Comparison of ENCODE assay signal across 13 cellular contexts in genomic region chr1:181077576-181078242, GRCh38. TPM values are rescaled to one million over a fixed set of nuclear protein-coding genes. Genes with fewer than 3 reads are reported as not detected.
DNase-seq lines count a peak whose midpoint lies in the region; ATAC-seq and TF ChIP-seq lines count a peak whose summit lies in the region.
"Had no signal": no experiment of that assay in that cellular context is flagged by ENCODE, and none has a peak within 500 bp of the region (broad histone marks: within the 10 kb centered on the region; RNA-seq: fewer than 3 reads in every experiment).

No MANE protein-coding gene starts in this region.

- H3K4me3 ChIP-seq in BLaER1 treated with 17β-estradiol and CSF1 and Interleukin-3, amounts not matched to agents 10 nM and 100 nM = peak overlapping the region in 2 of 10 experiments; percentile 30 to 44; a peak in 4 of 20 replicates
- H3K4me3 ChIP-seq in WERI-Rb-1 (ENCODE audit: low read depth, low read length) = peak overlapping the region; percentile 4; the same call in 1 of the 2 replicates

- H3K4me1 ChIP-seq in BLaER1 treated with 17β-estradiol and CSF1 and Interleukin-3, amounts not matched to agents 10 nM and 100 nM = peaks cover 44 to 54% (median 49%) of the 10 kb centered on the region in 10 experiments

- peak overlapping the region in 9 of 11 experiments; percentile 2 to 63 (median 34); a peak in 13 of 22 replicates for H3K9ac ChIP-seq in BLaER1 treated with 17β-estradiol and CSF1 and Interleukin-3, amounts not matched to agents 10 nM and 100 nM

- peak overlapping the region in 9 of 11 experiments; percentile 12 to 56 (median 39); a peak in 15 of 22 replicates for H3K27ac ChIP-seq in BLaER1 treated with 17β-estradiol and CSF1 and Interleukin-3, amounts not matched to agents 10 nM and 100 nM
- H3K27ac ChIP-seq in WERI-Rb-1 = peak overlapping the region; percentile 62

- no peak for TF ChIP-seq CTCF in WERI-Rb-1 (IDR thresholded peaks at IDR 0.05; ENCODE audit: low read depth, low read length)

- H3K4me1 Mint-ChIP-seq in activated naive CD8-positive, alpha-beta T cell treated with anti-CD3 and anti-CD28 coated beads, Interleukin-2, amount 50 U/mL, for 24 hours = peaks cover 11% of the 10 kb centered on the region

- no peaks in the 10 kb centered on the region for H3K27me3 ChIP-seq in BLaER1 treated with 17β-estradiol and CSF1 and Interleukin-3, amounts not matched to agents 10 nM and 100 nM
- no peaks in the 10 kb centered on the region for H3K27me3 ChIP-seq in WERI-Rb-1 (ENCODE audit: insufficient read depth, low read depth, severe bottlenecking)

- no peak overlapping the region for H3K27ac Mint-ChIP-seq in activated naive CD8-positive, alpha-beta T cell treated with anti-CD3 and anti-CD28 coated beads, Interleukin-2, amount 50 U/mL, for 24 hours
- H3K27ac Mint-ChIP-seq: activated B cell treated with CpG ODN at 0.5 μM for 24 hours had no signal

- H4K20me1 ChIP-seq in BLaER1 treated with 17β-estradiol and CSF1 and Interleukin-3, amounts not matched to agents 10 nM and 100 nM = no peaks in the 10 kb centered on the region

- ATAC-seq in HG03354 (IDR thresholded peaks at IDR 0.05; ENCODE audit: poor library complexity, severe bottlenecking, unreplicated experiment) (no peak), left lobe of liver (no peak)
- ATAC-seq in activated naive CD8-positive, alpha-beta T cell treated with anti-CD3 and anti-CD28 coated beads, Interleukin-2, amount 50 U/mL, for 24 hours = no peak

- H3K4me3 Mint-ChIP-seq in activated naive CD8-positive, alpha-beta T cell treated with anti-CD3 and anti-CD28 coated beads, Interleukin-2, amount 50 U/mL, for 24 hours = no peak overlapping the region
- H3K4me3 Mint-ChIP-seq: activated B cell treated with CpG ODN at 0.5 μM for 24 hours, CD14-positive monocyte had no signal

- peak; percentile 50 for DNase-seq in KBM-7
- no peak for DNase-seq in WERI-Rb-1
- peak; percentile 19 for DNase-seq in kidney glomerular epithelial cell (lab: John Stamatoyannopoulos, UW)
- no peak for DNase-seq in NCI-H2029 treated with DMSO at 0.1 percent for 48 hours (lab: John Stamatoyannopoulos, UW)
- no peak for DNase-seq in left lobe of liver (ENCODE audit: low spot score)
- DNase-seq in activated naive CD8-positive, alpha-beta T cell treated with anti-CD3 and anti-CD28 coated beads, Interleukin-2, amount 50 U/mL, for 24 hours = no peak
- DNase-seq: activated B cell treated with CpG ODN at 0.5 μM for 24 hours, KG1, NCI-H2171 treated with DMSO at 0.1 percent for 48 hours, SHP77 had no signal

- H3K9me3 Mint-ChIP-seq in activated naive CD8-positive, alpha-beta T cell treated with anti-CD3 and anti-CD28 coated beads, Interleukin-2, amount 50 U/mL, for 24 hours = peaks cover 4% of the 10 kb centered on the region
- H3K9me3 Mint-ChIP-seq: activated B cell treated with CpG ODN at 0.5 μM for 24 hours had no signal

- peak overlapping the region; percentile 66 to 97 (median 77) for H3K4me2 ChIP-seq in BLaER1 treated with 17β-estradiol and CSF1 and Interleukin-3, amounts not matched to agents 10 nM and 100 nM

- H3K36me3 Mint-ChIP-seq in activated naive CD8-positive, alpha-beta T cell treated with anti-CD3 and anti-CD28 coated beads, Interleukin-2, amount 50 U/mL, for 24 hours (ENCODE audit: low read depth) = peaks cover 2% of the 10 kb centered on the region

- peaks cover 15 to 22% (median 20%) of the 10 kb centered on the region in 11 experiments for H3K9me3 ChIP-seq in BLaER1 treated with 17β-estradiol and CSF1 and Interleukin-3, amounts not matched to agents 10 nM and 100 nM (replicated peaks in 1 of 11)
- H3K9me3 ChIP-seq in WERI-Rb-1 (ENCODE audit: severe bottlenecking) = no peaks in the 10 kb centered on the region

- no peaks in the 10 kb centered on the region; a peak in 1 of 22 replicates for H3K36me3 ChIP-seq in BLaER1 treated with 17β-estradiol and CSF1 and Interleukin-3, amounts not matched to agents 10 nM and 100 nM
- no peaks in the 10 kb centered on the region for H3K36me3 ChIP-seq in WERI-Rb-1

- H3K27me3 Mint-ChIP-seq in activated naive CD8-positive, alpha-beta T cell treated with anti-CD3 and anti-CD28 coated beads, Interleukin-2, amount 50 U/mL, for 24 hours = peaks cover 26% of the 10 kb centered on the region

- in situ Hi-C loops in KBM-7 (cut with MboI; ENCODE audit: low pct_unique_long_range_greater_than_20kb, low sequenced_read_pairs) = no loop called here

RNA-seq across cellular contexts. Expression of gene IER5, which starts 10.8 kb away (rescaled TPM):
- 3.0 TPM for total RNA-seq in left lobe of liver

RNA-seq across cellular contexts. Expression of gene MR1, which starts 43.9 kb away (rescaled TPM):
- total RNA-seq in left lobe of liver = 6.7 TPM

RNA-seq across cellular contexts. Expression of gene STX6, which starts 55.0 kb away (rescaled TPM):
- 3.0 TPM for total RNA-seq in left lobe of liver

Comparison
In these comparisons a context has a peak if more than half of its experiments do, and no peak if none do; other contexts are left out.
1. DNase-seq: peak in KBM-7 (single experiment) and kidney glomerular epithelial cell (single experiment); none in WERI-Rb-1 (single experiment), NCI-H2029 treated with DMSO at 0.1 percent for 48 hours (single experiment), left lobe of liver (single experiment) and activated naive CD8-positive, alpha-beta T cell treated with anti-CD3 and anti-CD28 coated beads, Interleukin-2, amount 50 U/mL, for 24 hours (single experiment).